8 cellular contexts compared by ENCODE assay signal in genomic region chr1:207321045-207321789, GRCh38. TPM values are rescaled to one million over a fixed set of nuclear protein-coding genes. Genes with fewer than 3 reads are reported as not detected.
DNase-seq lines count a peak whose midpoint lies in the region; TF ChIP-seq lines count a peak whose summit lies in the region.

Gene CD55, plus strand, starts transcription at chr1:207321678. Its CDS starts 88 bp downstream, at chr1:207321766.

- peak within 1 kb of the TSS; percentile 97 for H2AFZ ChIP-seq in neural progenitor cell (replicated peaks)

- H3K36me3 ChIP-seq in ES-I3 (ENCODE audit: insufficient read depth, low read length) (no peaks in the 10 kb centered on the region), SJCRH30 (peaks cover 14% of the 10 kb centered on the region), neural progenitor cell (peaks cover under 1% of the 10 kb centered on the region)

- H3F3A ChIP-seq in neural progenitor cell (ENCODE audit: low read depth), result peaks cover 8% of the 10 kb centered on the region

- peaks cover 9% of the 10 kb centered on the region; the same call in 1 of the 2 replicates for H3K4me1 ChIP-seq in ES-I3 (ENCODE audit: insufficient read depth, low read length)
- H3K4me1 ChIP-seq in SJCRH30, result no peaks in the 10 kb centered on the region
- H3K4me1 ChIP-seq in neural progenitor cell, result no peaks in the 10 kb centered on the region

- H3K9ac ChIP-seq in ES-I3 (ENCODE audit: low read depth, low read length), result peak within 1 kb of the TSS; percentile 81
- H3K9ac ChIP-seq in neural progenitor cell, result peak within 1 kb of the TSS; percentile 38

- TF ChIP-seq CTCF in foreskin fibroblast (IDR thresholded peaks at IDR 0.05; ENCODE audit: low read depth, low read length) (peak; percentile 24), neural progenitor cell (IDR thresholded peaks at IDR 0.05) (peak; percentile 43)

- H3K36me3 Mint-ChIP-seq in neural progenitor cell, result no peaks in the 10 kb centered on the region

- peak within 1 kb of the TSS; percentile 57 for H3K27ac Mint-ChIP-seq in neural progenitor cell

- no peaks in the 10 kb centered on the region for H4K20me1 ChIP-seq in neural progenitor cell (ENCODE audit: low read depth)

- no peaks in the 10 kb centered on the region for H3K79me2 ChIP-seq in neural progenitor cell (ENCODE audit: low read depth)

- peaks cover 20% of the 10 kb centered on the region for H3K27me3 Mint-ChIP-seq in neural progenitor cell (ENCODE audit: insufficient read depth, low read depth)

- no peaks in the 10 kb centered on the region for H3K9me3 ChIP-seq in ES-I3 (ENCODE audit: control insufficient read depth, insufficient read depth, low read length)
- no peaks in the 10 kb centered on the region for H3K9me3 ChIP-seq in SJCRH30 (replicated peaks)
- H3K9me3 ChIP-seq in neural progenitor cell (ENCODE audit: low read depth), result no peaks in the 10 kb centered on the region

- no peaks in the 10 kb centered on the region for H3K9me3 Mint-ChIP-seq in neural progenitor cell

- H3K27me3 ChIP-seq in SJCRH30, result no peaks in the 10 kb centered on the region
- H3K27me3 ChIP-seq in neural progenitor cell, result no peaks in the 10 kb centered on the region

- H3K4me3 ChIP-seq in SJCRH30 (peak within 1 kb of the TSS; percentile 84), foreskin fibroblast (ENCODE audit: low read depth in 1 of 2, low read length in 2 of 2) (peak within 1 kb of the TSS; percentile 83 to 98), neural progenitor cell (peak within 1 kb of the TSS; percentile 71)

- H3K27ac ChIP-seq in SJCRH30, result peak within 1 kb of the TSS; percentile 73
- no peak within 1 kb of the TSS for H3K27ac ChIP-seq in neural progenitor cell

- peak; percentile 95 for DNase-seq in H4 (ENCODE audit: low spot score)
- DNase-seq in LoVo (ENCODE audit: low spot score), result peak; percentile 99
- DNase-seq in SJCRH30, result peak; percentile 94 to 96
- peak; percentile 86 to 97 (median 94) for DNase-seq in activated naive CD4-positive, alpha-beta T cell (lab: John Stamatoyannopoulos, UW)
- peak; percentile 98 to 100 for DNase-seq in foreskin fibroblast
- peak; percentile 95 for DNase-seq in neural progenitor cell (ENCODE audit: low spot score)
- DNase-seq in stromal cell of bone marrow (ENCODE audit: low read depth), result peak; percentile 87

- H3K4me2 ChIP-seq in neural progenitor cell, result peak within 1 kb of the TSS; percentile 88

- H3K4me1 Mint-ChIP-seq in neural progenitor cell, result peaks cover 8% of the 10 kb centered on the region

- peak within 1 kb of the TSS; percentile 94 for H3K4me3 Mint-ChIP-seq in neural progenitor cell

RNA-seq across cellular contexts. Expression of gene CD55, which starts in this region (rescaled TPM):
- total RNA-seq in H4 (2014; rRNA removed; shearing (Covaris generic)), result 29.0 and 43.5 TPM in 2 replicates
- total RNA-seq in SJCRH30 (2014; rRNA removed; shearing (Covaris generic)), result 22.3 and 22.9 TPM in 2 replicates
- total RNA-seq in neural progenitor cell (ENCODE audit: low replicate concordance), result 9.0 and 11.5 TPM in 2 replicates
